ENCODE assay signal across 1 cellular context in the genomic region with DNA sequence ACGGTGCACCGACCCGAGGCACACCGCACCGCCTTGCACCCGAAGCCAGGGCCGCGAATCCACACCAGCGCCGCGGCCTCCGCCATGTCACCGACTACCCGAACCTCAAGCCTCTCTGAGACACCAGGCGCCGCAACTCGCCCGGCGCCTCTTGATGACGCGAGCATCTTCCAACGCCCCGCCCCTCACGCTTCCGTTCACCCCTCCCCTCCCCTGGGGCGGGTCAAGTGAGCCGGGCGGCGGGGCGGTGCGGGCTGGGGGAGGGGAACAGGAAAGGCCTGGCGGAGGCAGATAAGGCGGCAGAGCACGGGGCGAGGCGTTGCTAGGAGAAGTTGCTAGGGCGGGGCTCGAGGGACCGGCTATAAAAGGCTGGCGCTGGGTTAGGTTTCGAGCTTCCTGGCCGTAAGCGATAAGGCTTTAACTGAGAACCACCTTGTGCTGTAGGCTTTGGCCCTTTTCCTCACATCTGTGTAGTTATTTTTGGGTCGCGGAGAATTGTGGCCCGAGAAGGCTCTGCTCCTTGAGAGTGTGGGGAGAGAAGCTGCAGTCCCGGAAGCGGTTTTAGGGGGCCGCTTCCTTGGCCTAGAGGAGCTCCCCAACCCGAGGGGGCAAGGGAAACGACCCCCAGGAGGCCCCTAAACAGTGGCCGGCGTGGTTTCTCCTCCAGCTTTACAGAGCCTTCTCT.
TF ChIP-seq lines count a peak whose summit lies in the region.

A gene (minus strand): TSS at position 117 of the 685 bp plus-strand sequence. CDS start 31 bp downstream, at position 86.

TF ChIP-seq in K562, 482 proteins besides CTCF, POLR2A, EP300 and RAD21 (continued from another document and continues in another):
- TF ChIP-seq, protein P1, sequence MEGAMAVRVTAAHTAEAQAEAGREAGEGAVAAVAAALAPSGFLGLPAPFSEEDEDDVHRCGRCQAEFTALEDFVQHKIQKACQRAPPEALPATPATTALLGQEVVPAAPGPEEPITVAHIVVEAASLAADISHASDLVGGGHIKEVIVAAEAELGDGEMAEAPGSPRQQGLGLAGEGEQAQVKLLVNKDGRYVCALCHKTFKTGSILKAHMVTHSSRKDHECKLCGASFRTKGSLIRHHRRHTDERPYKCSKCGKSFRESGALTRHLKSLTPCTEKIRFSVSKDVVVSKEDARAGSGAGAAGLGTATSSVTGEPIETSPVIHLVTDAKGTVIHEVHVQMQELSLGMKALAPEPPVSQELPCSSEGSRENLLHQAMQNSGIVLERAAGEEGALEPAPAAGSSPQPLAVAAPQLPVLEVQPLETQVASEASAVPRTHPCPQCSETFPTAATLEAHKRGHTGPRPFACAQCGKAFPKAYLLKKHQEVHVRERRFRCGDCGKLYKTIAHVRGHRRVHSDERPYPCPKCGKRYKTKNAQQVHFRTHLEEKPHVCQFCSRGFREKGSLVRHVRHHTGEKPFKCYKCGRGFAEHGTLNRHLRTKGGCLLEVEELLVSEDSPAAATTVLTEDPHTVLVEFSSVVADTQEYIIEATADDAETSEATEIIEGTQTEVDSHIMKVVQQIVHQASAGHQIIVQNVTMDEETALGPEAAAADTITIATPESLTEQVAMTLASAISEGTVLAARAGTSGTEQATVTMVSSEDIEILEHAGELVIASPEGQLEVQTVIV (CRISPR knock-in tag; IDR thresholded peaks at IDR 0.05; ENCODE audit: borderline replicate concordance): no peak
- TF ChIP-seq ILF3 (IDR thresholded peaks at IDR 0.05; ENCODE audit: borderline replicate concordance) (peak; percentile 83; the same call in 1 of the 2 replicates), SRSF7 (optimal IDR thresholded peaks at IDR 0.05; ENCODE audit: low read depth, low read length) (no peak), ZZZ3 (IDR thresholded peaks at IDR 0.05) (no peak), ELF1 (tag; IDR thresholded peaks at IDR 0.05) (peak; percentile 94), FOXJ3 (CRISPR knock-in tag; IDR thresholded peaks at IDR 0.05) (no peak), ETS2 (tag; IDR thresholded peaks at IDR 0.05; ENCODE audit: borderline replicate concordance, poor library complexity, severe bottlenecking) (no peak), FOXK1 (CRISPR knock-in tag; IDR thresholded peaks at IDR 0.05; ENCODE audit: borderline replicate concordance) (no peak), CBX8 (IDR thresholded peaks at IDR 0.05; ENCODE audit: borderline replicate concordance, extremely low read depth, low read depth, low read length, poor library complexity, severe bottlenecking) (no peak), MTF1 (CRISPR knock-in tag; IDR thresholded peaks at IDR 0.05; ENCODE audit: borderline replicate concordance) (no peak), DACH1 (IDR thresholded peaks at IDR 0.05; ENCODE audit: partially characterized antibody) (peak; percentile 69), KDM2B (CRISPR knock-in tag; IDR thresholded peaks at IDR 0.05) (peak; percentile 46; the same call in 1 of the 2 replicates), POU5F1 (IDR thresholded peaks at IDR 0.05; ENCODE audit: borderline replicate concordance, low read depth, low read length, partially characterized antibody) (peak; percentile 39), TBL1XR1 (IDR thresholded peaks at IDR 0.05; ENCODE audit: low read length in 2 of 2) (peak; percentile 89 to 94), ZNF354B (CRISPR knock-in tag; IDR thresholded peaks at IDR 0.05) (no peak), ZNF146 (CRISPR knock-in tag; IDR thresholded peaks at IDR 0.05; ENCODE audit: unreplicated experiment) (no peak), CREB1 (IDR thresholded peaks at IDR 0.05) (peak; percentile 98), CREB1 (CRISPR knock-in tag; IDR thresholded peaks at IDR 0.05) (peak; percentile 98), NCOA6 (IDR thresholded peaks at IDR 0.05) (peak; percentile 62), POLR2AphosphoS2 (IDR thresholded peaks at IDR 0.05; ENCODE audit: low read length) (peak; percentile 97; the same call in 1 of the 2 replicates), CBX3 (IDR thresholded peaks at IDR 0.05; ENCODE audit: borderline replicate concordance in 1 of 2, low read length in 2 of 2) (0 out of 3 replicates have a peak, but pooled peaks of 1 of the 2 experiments have one; percentile 30), PHTF2 (CRISPR knock-in tag; IDR thresholded peaks at IDR 0.05) (peak; percentile 65; the same call in 1 of the 2 replicates), PTRF (tag; IDR thresholded peaks at IDR 0.05) (no peak), NCOA1 (IDR thresholded peaks at IDR 0.05; ENCODE audit: low read depth) (peak; percentile 95), SPI1 (IDR thresholded peaks at IDR 0.05; ENCODE audit: borderline replicate concordance, low read depth, low read length) (no peak), MCM3 (IDR thresholded peaks at IDR 0.05) (no peak), SRSF1 (IDR thresholded peaks at IDR 0.05; ENCODE audit: low read depth, low read length) (no peak), SIN3A (IDR thresholded peaks at IDR 0.05; ENCODE audit: borderline replicate concordance in 2 of 2, control insufficient read depth in 1 of 2, low read depth in 2 of 2, low read length in 2 of 2) (peak; percentile 98), CHD4 (IDR thresholded peaks at IDR 0.05; ENCODE audit: insufficient read depth, insufficient replicate concordance, low read depth, low read length, poor library complexity, severe bottlenecking) (no peak), SMAD1 (IDR thresholded peaks at IDR 0.05; ENCODE audit: low read depth, low read length, partially characterized antibody) (peak; percentile 98), MTA2 (IDR thresholded peaks at IDR 0.05; ENCODE audit: low read depth) (peak; percentile 98), ZKSCAN8 (CRISPR knock-in tag; IDR thresholded peaks at IDR 0.05) (peak; percentile 74)
- TF ChIP-seq, protein P2, sequence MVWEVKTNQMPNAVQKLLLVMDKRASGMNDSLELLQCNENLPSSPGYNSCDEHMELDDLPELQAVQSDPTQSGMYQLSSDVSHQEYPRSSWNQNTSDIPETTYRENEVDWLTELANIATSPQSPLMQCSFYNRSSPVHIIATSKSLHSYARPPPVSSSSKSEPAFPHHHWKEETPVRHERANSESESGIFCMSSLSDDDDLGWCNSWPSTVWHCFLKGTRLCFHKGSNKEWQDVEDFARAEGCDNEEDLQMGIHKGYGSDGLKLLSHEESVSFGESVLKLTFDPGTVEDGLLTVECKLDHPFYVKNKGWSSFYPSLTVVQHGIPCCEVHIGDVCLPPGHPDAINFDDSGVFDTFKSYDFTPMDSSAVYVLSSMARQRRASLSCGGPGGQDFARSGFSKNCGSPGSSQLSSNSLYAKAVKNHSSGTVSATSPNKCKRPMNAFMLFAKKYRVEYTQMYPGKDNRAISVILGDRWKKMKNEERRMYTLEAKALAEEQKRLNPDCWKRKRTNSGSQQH (CRISPR knock-in tag; IDR thresholded peaks at IDR 0.05): peak; percentile 66
- TF ChIP-seq, protein P3, sequence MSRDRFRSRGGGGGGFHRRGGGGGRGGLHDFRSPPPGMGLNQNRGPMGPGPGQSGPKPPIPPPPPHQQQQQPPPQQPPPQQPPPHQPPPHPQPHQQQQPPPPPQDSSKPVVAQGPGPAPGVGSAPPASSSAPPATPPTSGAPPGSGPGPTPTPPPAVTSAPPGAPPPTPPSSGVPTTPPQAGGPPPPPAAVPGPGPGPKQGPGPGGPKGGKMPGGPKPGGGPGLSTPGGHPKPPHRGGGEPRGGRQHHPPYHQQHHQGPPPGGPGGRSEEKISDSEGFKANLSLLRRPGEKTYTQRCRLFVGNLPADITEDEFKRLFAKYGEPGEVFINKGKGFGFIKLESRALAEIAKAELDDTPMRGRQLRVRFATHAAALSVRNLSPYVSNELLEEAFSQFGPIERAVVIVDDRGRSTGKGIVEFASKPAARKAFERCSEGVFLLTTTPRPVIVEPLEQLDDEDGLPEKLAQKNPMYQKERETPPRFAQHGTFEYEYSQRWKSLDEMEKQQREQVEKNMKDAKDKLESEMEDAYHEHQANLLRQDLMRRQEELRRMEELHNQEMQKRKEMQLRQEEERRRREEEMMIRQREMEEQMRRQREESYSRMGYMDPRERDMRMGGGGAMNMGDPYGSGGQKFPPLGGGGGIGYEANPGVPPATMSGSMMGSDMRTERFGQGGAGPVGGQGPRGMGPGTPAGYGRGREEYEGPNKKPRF (IDR thresholded peaks at IDR 0.05; ENCODE audit: low read depth, low read length): no peak
- TF ChIP-seq, protein P4, sequence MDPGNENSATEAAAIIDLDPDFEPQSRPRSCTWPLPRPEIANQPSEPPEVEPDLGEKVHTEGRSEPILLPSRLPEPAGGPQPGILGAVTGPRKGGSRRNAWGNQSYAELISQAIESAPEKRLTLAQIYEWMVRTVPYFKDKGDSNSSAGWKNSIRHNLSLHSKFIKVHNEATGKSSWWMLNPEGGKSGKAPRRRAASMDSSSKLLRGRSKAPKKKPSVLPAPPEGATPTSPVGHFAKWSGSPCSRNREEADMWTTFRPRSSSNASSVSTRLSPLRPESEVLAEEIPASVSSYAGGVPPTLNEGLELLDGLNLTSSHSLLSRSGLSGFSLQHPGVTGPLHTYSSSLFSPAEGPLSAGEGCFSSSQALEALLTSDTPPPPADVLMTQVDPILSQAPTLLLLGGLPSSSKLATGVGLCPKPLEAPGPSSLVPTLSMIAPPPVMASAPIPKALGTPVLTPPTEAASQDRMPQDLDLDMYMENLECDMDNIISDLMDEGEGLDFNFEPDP (CRISPR knock-in tag; IDR thresholded peaks at IDR 0.05): no peak
- TF ChIP-seq, protein P5, sequence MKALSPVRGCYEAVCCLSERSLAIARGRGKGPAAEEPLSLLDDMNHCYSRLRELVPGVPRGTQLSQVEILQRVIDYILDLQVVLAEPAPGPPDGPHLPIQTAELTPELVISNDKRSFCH (CRISPR knock-in tag; IDR thresholded peaks at IDR 0.05): no peak
- TF ChIP-seq, protein P5 (tag; IDR thresholded peaks at IDR 0.05): peak; percentile 84
- TF ChIP-seq, protein P6, sequence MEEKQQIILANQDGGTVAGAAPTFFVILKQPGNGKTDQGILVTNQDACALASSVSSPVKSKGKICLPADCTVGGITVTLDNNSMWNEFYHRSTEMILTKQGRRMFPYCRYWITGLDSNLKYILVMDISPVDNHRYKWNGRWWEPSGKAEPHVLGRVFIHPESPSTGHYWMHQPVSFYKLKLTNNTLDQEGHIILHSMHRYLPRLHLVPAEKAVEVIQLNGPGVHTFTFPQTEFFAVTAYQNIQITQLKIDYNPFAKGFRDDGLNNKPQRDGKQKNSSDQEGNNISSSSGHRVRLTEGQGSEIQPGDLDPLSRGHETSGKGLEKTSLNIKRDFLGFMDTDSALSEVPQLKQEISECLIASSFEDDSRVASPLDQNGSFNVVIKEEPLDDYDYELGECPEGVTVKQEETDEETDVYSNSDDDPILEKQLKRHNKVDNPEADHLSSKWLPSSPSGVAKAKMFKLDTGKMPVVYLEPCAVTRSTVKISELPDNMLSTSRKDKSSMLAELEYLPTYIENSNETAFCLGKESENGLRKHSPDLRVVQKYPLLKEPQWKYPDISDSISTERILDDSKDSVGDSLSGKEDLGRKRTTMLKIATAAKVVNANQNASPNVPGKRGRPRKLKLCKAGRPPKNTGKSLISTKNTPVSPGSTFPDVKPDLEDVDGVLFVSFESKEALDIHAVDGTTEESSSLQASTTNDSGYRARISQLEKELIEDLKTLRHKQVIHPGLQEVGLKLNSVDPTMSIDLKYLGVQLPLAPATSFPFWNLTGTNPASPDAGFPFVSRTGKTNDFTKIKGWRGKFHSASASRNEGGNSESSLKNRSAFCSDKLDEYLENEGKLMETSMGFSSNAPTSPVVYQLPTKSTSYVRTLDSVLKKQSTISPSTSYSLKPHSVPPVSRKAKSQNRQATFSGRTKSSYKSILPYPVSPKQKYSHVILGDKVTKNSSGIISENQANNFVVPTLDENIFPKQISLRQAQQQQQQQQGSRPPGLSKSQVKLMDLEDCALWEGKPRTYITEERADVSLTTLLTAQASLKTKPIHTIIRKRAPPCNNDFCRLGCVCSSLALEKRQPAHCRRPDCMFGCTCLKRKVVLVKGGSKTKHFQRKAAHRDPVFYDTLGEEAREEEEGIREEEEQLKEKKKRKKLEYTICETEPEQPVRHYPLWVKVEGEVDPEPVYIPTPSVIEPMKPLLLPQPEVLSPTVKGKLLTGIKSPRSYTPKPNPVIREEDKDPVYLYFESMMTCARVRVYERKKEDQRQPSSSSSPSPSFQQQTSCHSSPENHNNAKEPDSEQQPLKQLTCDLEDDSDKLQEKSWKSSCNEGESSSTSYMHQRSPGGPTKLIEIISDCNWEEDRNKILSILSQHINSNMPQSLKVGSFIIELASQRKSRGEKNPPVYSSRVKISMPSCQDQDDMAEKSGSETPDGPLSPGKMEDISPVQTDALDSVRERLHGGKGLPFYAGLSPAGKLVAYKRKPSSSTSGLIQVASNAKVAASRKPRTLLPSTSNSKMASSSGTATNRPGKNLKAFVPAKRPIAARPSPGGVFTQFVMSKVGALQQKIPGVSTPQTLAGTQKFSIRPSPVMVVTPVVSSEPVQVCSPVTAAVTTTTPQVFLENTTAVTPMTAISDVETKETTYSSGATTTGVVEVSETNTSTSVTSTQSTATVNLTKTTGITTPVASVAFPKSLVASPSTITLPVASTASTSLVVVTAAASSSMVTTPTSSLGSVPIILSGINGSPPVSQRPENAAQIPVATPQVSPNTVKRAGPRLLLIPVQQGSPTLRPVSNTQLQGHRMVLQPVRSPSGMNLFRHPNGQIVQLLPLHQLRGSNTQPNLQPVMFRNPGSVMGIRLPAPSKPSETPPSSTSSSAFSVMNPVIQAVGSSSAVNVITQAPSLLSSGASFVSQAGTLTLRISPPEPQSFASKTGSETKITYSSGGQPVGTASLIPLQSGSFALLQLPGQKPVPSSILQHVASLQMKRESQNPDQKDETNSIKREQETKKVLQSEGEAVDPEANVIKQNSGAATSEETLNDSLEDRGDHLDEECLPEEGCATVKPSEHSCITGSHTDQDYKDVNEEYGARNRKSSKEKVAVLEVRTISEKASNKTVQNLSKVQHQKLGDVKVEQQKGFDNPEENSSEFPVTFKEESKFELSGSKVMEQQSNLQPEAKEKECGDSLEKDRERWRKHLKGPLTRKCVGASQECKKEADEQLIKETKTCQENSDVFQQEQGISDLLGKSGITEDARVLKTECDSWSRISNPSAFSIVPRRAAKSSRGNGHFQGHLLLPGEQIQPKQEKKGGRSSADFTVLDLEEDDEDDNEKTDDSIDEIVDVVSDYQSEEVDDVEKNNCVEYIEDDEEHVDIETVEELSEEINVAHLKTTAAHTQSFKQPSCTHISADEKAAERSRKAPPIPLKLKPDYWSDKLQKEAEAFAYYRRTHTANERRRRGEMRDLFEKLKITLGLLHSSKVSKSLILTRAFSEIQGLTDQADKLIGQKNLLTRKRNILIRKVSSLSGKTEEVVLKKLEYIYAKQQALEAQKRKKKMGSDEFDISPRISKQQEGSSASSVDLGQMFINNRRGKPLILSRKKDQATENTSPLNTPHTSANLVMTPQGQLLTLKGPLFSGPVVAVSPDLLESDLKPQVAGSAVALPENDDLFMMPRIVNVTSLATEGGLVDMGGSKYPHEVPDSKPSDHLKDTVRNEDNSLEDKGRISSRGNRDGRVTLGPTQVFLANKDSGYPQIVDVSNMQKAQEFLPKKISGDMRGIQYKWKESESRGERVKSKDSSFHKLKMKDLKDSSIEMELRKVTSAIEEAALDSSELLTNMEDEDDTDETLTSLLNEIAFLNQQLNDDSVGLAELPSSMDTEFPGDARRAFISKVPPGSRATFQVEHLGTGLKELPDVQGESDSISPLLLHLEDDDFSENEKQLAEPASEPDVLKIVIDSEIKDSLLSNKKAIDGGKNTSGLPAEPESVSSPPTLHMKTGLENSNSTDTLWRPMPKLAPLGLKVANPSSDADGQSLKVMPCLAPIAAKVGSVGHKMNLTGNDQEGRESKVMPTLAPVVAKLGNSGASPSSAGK (IDR thresholded peaks at IDR 0.05): no peak
- TF ChIP-seq, protein P7, sequence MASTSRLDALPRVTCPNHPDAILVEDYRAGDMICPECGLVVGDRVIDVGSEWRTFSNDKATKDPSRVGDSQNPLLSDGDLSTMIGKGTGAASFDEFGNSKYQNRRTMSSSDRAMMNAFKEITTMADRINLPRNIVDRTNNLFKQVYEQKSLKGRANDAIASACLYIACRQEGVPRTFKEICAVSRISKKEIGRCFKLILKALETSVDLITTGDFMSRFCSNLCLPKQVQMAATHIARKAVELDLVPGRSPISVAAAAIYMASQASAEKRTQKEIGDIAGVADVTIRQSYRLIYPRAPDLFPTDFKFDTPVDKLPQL (IDR thresholded peaks at IDR 0.05; ENCODE audit: extremely low read depth, insufficient read length): peak; percentile 95
